8 cellular contexts compared by ENCODE assay signal in genomic region chr19:49579947-49580263, GRCh38. TPM values are rescaled to one million over a fixed set of nuclear protein-coding genes. Genes with fewer than 3 reads are reported as not detected.
DNase-seq lines count a peak whose midpoint lies in the region; ATAC-seq, FAIRE-seq and TF ChIP-seq lines count a peak whose summit lies in the region.

No MANE protein-coding gene starts in this region.

- H2AFZ ChIP-seq in astrocyte (ENCODE audit: low read depth, low read length), result peak overlapping the region; percentile 68

- no peak for TF ChIP-seq EP300 in upper lobe of left lung (IDR thresholded peaks at IDR 0.05)

- in situ Hi-C loops in KBM-7 (cut with MboI; ENCODE audit: low pct_unique_long_range_greater_than_20kb, low sequenced_read_pairs), result no loop called here

- H3K4me3 ChIP-seq in heart right ventricle, result peak overlapping the region; percentile 46 to 79 (median 68)
- H3K4me3 ChIP-seq in astrocyte (ENCODE audit: insufficient read depth, low read depth, low read length), result peak overlapping the region; percentile 97
- H3K4me3 ChIP-seq in lower leg skin (ENCODE audit: low read depth, poor library complexity, severe bottlenecking), result peak overlapping the region; percentile 53
- peak overlapping the region; percentile 60 to 80 (median 70) for H3K4me3 ChIP-seq in upper lobe of left lung

- intact Hi-C loops in heart right ventricle (cut with DNase I) (loop anchor here in 4 of 10 donors (5.0 to 10.0 kb wide), 3 partner anchors 87 to 97 kb away; partner anchors contain the start of genes PRMT1 (in 3 of the 4), BCL2L12 (in 1 of the 4) and IRF3 (in 1 of the 4)), Right ventricle myocardium inferior (cut with DNase I) (no loop called here), lower leg skin (cut with DNase I; ENCODE audit: low total_unique reads) (loop anchor here (10.0 kb wide), 1 partner anchor 85 kb away; the partner anchor contains the start of genes BCL2L12 and IRF3)

- WGBS in heart right ventricle, 2 donors, result 1 to 2% methylated on average over 8 of the region's 8 CpGs
- WGBS in lower leg skin, 2 donors, result 0 to 1% methylated on average over 8 of the region's 8 CpGs
- WGBS in upper lobe of left lung, 2 donors, result 1% methylated on average over 8 of the region's 8 CpGs

- TF ChIP-seq POLR2A in lower leg skin (IDR thresholded peaks at IDR 0.05), result no peak
- no peak for TF ChIP-seq POLR2A in upper lobe of left lung (IDR thresholded peaks at IDR 0.05)

- H3K9me3 Mint-ChIP-seq in astrocyte (ENCODE audit: unreplicated experiment), result no peaks in the 10 kb centered on the region

- ATAC-seq in heart right ventricle, result peak in 5 of 8 donors; percentile 10 to 23 (median 13)
- no peak for ATAC-seq in Right ventricle myocardium inferior
- no peak for ATAC-seq in upper lobe of left lung (ENCODE audit: low FRiP score in 2 of 2)

- peaks cover 49% of the 10 kb centered on the region for H3K79me2 ChIP-seq in astrocyte (ENCODE audit: insufficient read depth, low read length)

- H3K4me1 ChIP-seq in heart right ventricle, result peaks cover 5 to 31% (median 29%) of the 10 kb centered on the region in 9 donors
- H3K4me1 ChIP-seq in astrocyte (ENCODE audit: insufficient read depth, low read length), result peaks cover 7% of the 10 kb centered on the region
- H3K4me1 ChIP-seq in upper lobe of left lung, result peaks cover 17 to 29% (median 20%) of the 10 kb centered on the region in 4 donors

- H3K4me1 Mint-ChIP-seq in astrocyte (ENCODE audit: low read depth, unreplicated experiment), result peaks cover 7% of the 10 kb centered on the region

- H4K20me1 ChIP-seq in astrocyte (ENCODE audit: insufficient read depth, low read length), result peaks cover 22% of the 10 kb centered on the region

- H3K36me3 Mint-ChIP-seq in astrocyte (ENCODE audit: low read depth, unreplicated experiment), result no peaks in the 10 kb centered on the region

- peak overlapping the region; percentile 95 for H3K9ac ChIP-seq in astrocyte (ENCODE audit: low read length)

- peak overlapping the region; percentile 97 for H3K4me3 Mint-ChIP-seq in astrocyte (ENCODE audit: unreplicated experiment)

- peak overlapping the region; percentile 95 for H3K27ac Mint-ChIP-seq in astrocyte (ENCODE audit: unreplicated experiment)

- H3K27me3 ChIP-seq in heart right ventricle, result no peaks in the 10 kb centered on the region
- no peaks in the 10 kb centered on the region for H3K27me3 ChIP-seq in astrocyte (ENCODE audit: insufficient read depth, low read length)
- H3K27me3 ChIP-seq in upper lobe of left lung, result no peaks in the 10 kb centered on the region

- TF ChIP-seq CTCF in heart right ventricle (IDR thresholded peaks at IDR 0.05), result no peak
- TF ChIP-seq CTCF in astrocyte (IDR thresholded peaks at IDR 0.05; ENCODE audit: insufficient read depth, low read depth, low read length), result no peak
- TF ChIP-seq CTCF in lower leg skin (IDR thresholded peaks at IDR 0.05), result no peak
- TF ChIP-seq CTCF in upper lobe of left lung (IDR thresholded peaks at IDR 0.05), result no peak

- no peaks in the 10 kb centered on the region for H3K27me3 Mint-ChIP-seq in astrocyte (ENCODE audit: low read depth, unreplicated experiment)

- H3K9me3 ChIP-seq in heart right ventricle, result no peaks in the 10 kb centered on the region
- no peaks in the 10 kb centered on the region for H3K9me3 ChIP-seq in astrocyte (ENCODE audit: insufficient read depth, low read depth, low read length)
- H3K9me3 ChIP-seq in upper lobe of left lung, result no peaks in the 10 kb centered on the region

- no peak for FAIRE-seq in astrocyte (lab: Jason Lieb, UNC)

- peak overlapping the region; percentile 92 for H3K4me2 ChIP-seq in astrocyte (ENCODE audit: low read length)

- H3K27ac ChIP-seq in heart right ventricle (peak overlapping the region; percentile 28 to 89 (median 84)), astrocyte (ENCODE audit: low read depth, low read length) (peak overlapping the region; percentile 47), upper lobe of left lung (peak overlapping the region; percentile 74 to 87 (median 82))

- peaks cover 0 to 32% (median 11%) of the 10 kb centered on the region in 9 donors for H3K36me3 ChIP-seq in heart right ventricle
- peaks cover 4% of the 10 kb centered on the region for H3K36me3 ChIP-seq in astrocyte (ENCODE audit: insufficient read depth, low read length)
- peaks cover 3 to 15% (median 10%) of the 10 kb centered on the region in 4 donors for H3K36me3 ChIP-seq in upper lobe of left lung

- DNase-seq in heart right ventricle (no peak), Right ventricle myocardium inferior (ENCODE audit: missing footprints) (no peak), astrocyte (ENCODE audit: low read depth) (no peak), lower leg skin (ENCODE audit: low spot score in 2 of 2) (no peak), upper lobe of left lung (no peak), KBM-7 (no peak), amniotic stem cell (lab: John Stamatoyannopoulos, UW) (no peak), C1 segment of cervical spinal cord (lab: John Stamatoyannopoulos, UW) (no peak)

RNA-seq across cellular contexts. Expression of gene NOSIP, which starts 0.5 kb away (rescaled TPM):
- total RNA-seq in heart right ventricle (10 to 100 TPM; 38.0 to 53.9 (median 45.1) TPM), Right ventricle myocardium inferior (49.6 TPM), astrocyte (74.6 and 83.8 TPM in 2 replicates), lower leg skin (10 to 100 TPM; 62.0 to 84.8 (median 66.8) TPM), upper lobe of left lung (10 to 100 TPM; 30.3 to 72.3 (median 57.9) TPM)
- polyA plus RNA-seq in heart right ventricle, result 100 to 1,000 TPM in 1 of 2 donors, 10 to 100 TPM in 1; 82.6 to 120 TPM

RNA-seq across cellular contexts. Expression of gene PRRG2, which starts 1.2 kb away (rescaled TPM):
- total RNA-seq in heart right ventricle (1 to 10 TPM in 1 of 10 donors, under 1 TPM in 9; 0.34 to 1.0 (median 0.57) TPM), Right ventricle myocardium inferior (0.76 TPM), astrocyte (0.89 and 1.3 TPM in 2 replicates), lower leg skin (10 to 100 TPM; 13.9 to 31.2 (median 18.6) TPM), upper lobe of left lung (10 to 100 TPM in 1 of 6 donors, 1 to 10 TPM in 5; 3.8 to 10.0 (median 7.1) TPM)
- 1 to 10 TPM; 1.1 to 2.4 TPM for polyA plus RNA-seq in heart right ventricle

RNA-seq across cellular contexts. Expression of gene PRR12, which starts 11.1 kb away (rescaled TPM):
- total RNA-seq in heart right ventricle (10 to 100 TPM; 11.2 to 19.2 (median 16.7) TPM), Right ventricle myocardium inferior (14.5 TPM), astrocyte (29.7 and 29.9 TPM in 2 replicates), lower leg skin (10 to 100 TPM; 19.6 to 53.1 (median 24.5) TPM), upper lobe of left lung (10 to 100 TPM; 12.6 to 51.9 (median 33.7) TPM)
- polyA plus RNA-seq in heart right ventricle, result 10 to 100 TPM in 1 of 2 donors, 1 to 10 TPM in 1; 5.2 to 11.1 TPM

RNA-seq across cellular contexts. Expression of gene RCN3, which starts 52.1 kb away (rescaled TPM):
- total RNA-seq in heart right ventricle, result 10 to 100 TPM in 2 of 10 donors, 1 to 10 TPM in 8; 4.7 to 23.4 (median 6.1) TPM
- polyA plus RNA-seq in heart right ventricle, result 10 to 100 TPM; 23.6 to 38.3 TPM
- total RNA-seq in Right ventricle myocardium inferior, result 7.4 TPM
- 20.2 and 27.5 TPM in 2 replicates for total RNA-seq in astrocyte
- 10 to 100 TPM in 2 of 4 donors, 1 to 10 TPM in 2; 8.8 to 15.3 (median 10.9) TPM for total RNA-seq in lower leg skin
- 10 to 100 TPM in 5 of 6 donors, 1 to 10 TPM in 1; 5.9 to 82.8 (median 26.6) TPM for total RNA-seq in upper lobe of left lung

Comparison
In these comparisons a context has a peak if more than half of its experiments do, and no peak if none do; other contexts are left out.
1. ATAC-seq: peak in heart right ventricle (5 of 8); none in Right ventricle myocardium inferior (single experiment) and upper lobe of left lung (0 of 2).
2. Peak in every context shown above with its lines, with median percentiles within 50 percentile points of each other: H3K27ac ChIP-seq and H3K4me3 ChIP-seq.